In genomic region chr10:42898037-42898960, GRCh38 we compare ENCODE assay signal across 21 cellular contexts.
DNase-seq lines count a peak whose midpoint lies in the region; ATAC-seq and TF ChIP-seq lines count a peak whose summit lies in the region.
"Had no signal": no experiment of that assay in that cellular context is flagged by ENCODE, and none has a peak within 500 bp of the region (broad histone marks: within the 10 kb centered on the region; RNA-seq: fewer than 3 reads in every experiment).

No MANE protein-coding gene starts in this region.

- peak; percentile 22 for DNase-seq in NCI-H748 (lab: John Stamatoyannopoulos, UW; ENCODE audit: unreplicated experiment)
- DNase-seq in NCI-H748 treated with DMSO at 0.1 percent for 48 hours (lab: John Stamatoyannopoulos, UW), result no peak
- DNase-seq in iPS DF 6.9 (ENCODE audit: low read depth, low spot score), result no peak
- no peak for DNase-seq in amniotic stem cell (lab: John Stamatoyannopoulos, UW)
- DNase-seq in kidney glomerular epithelial cell (lab: John Stamatoyannopoulos, UW), result no peak
- no peak for DNase-seq in SK-N-DZ (ENCODE audit: low spot score)
- DNase-seq: 8988T, C1 segment of cervical spinal cord, COR-L47, DMS79, GDM1, HFFc6, Karpas-422, NCI-H187 treated with DMSO at 0.1 percent for 48 hours, NCI-H2171, Right ventricle myocardium superior had no signal

- H3K79me2 ChIP-seq in parathyroid adenoma, result no peaks in the 10 kb centered on the region

- H3K4me3 ChIP-seq in iPS DF 6.9 (ENCODE audit: low read length) (peak overlapping the region; percentile 7; the same call in 1 of the 2 replicates), parathyroid adenoma (ENCODE audit: low read depth, low read length) (no peak overlapping the region)

- H3K27me3 ChIP-seq in iPS DF 6.9 (ENCODE audit: control insufficient read depth, insufficient read depth, low read length) (peaks cover 10% of the 10 kb centered on the region; the same call in 1 of the 2 replicates), parathyroid adenoma (ENCODE audit: control insufficient read depth, insufficient read depth, low read length) (peaks cover 5% of the 10 kb centered on the region)

- H3K4me2 ChIP-seq in parathyroid adenoma (ENCODE audit: low read length), result peak overlapping the region; percentile 35

- ATAC-seq in HG03025 (IDR thresholded peaks at IDR 0.05; ENCODE audit: low FRiP score, unreplicated experiment), result no peak
- ATAC-seq: HepG2, Panc1, SK-N-SH treated with all-trans-retinoic acid at 6 μM for 48 hours had no signal

- no peak overlapping the region for H3K27ac ChIP-seq in iPS DF 6.9 (ENCODE audit: low read length)
- no peak overlapping the region for H3K27ac ChIP-seq in parathyroid adenoma

- H2AFZ ChIP-seq in parathyroid adenoma, result no peak overlapping the region

- no peaks in the 10 kb centered on the region for H3K36me3 ChIP-seq in iPS DF 6.9 (ENCODE audit: control insufficient read depth, insufficient read depth, low read length)
- H3K36me3 ChIP-seq in parathyroid adenoma (ENCODE audit: control insufficient read depth, insufficient read depth, low read length), result no peaks in the 10 kb centered on the region

- H3K9me3 ChIP-seq in iPS DF 6.9 (ENCODE audit: control insufficient read depth, insufficient read depth, low read length) (no peaks in the 10 kb centered on the region), parathyroid adenoma (ENCODE audit: control insufficient read depth, low read length) (no peaks in the 10 kb centered on the region)

- no peak for TF ChIP-seq CTCF in parathyroid adenoma (IDR thresholded peaks at IDR 0.05)

- no peak overlapping the region for H3K9ac ChIP-seq in parathyroid adenoma

- H3K4me1 ChIP-seq in iPS DF 6.9 (ENCODE audit: control insufficient read depth, insufficient read depth, low read length) (no peaks in the 10 kb centered on the region), parathyroid adenoma (no peaks in the 10 kb centered on the region)

- WGBS in iPS DF 6.9 (ENCODE audit: insufficient coverage, insufficient read length), result no CpG with 5 or more reads among the region's 83 CpGs
